Comparison of ENCODE assay signal across 4 cellular contexts in genomic region chr20:35457539-35457938, GRCh38. TPM values are rescaled to one million over a fixed set of nuclear protein-coding genes. Genes with fewer than 3 reads are reported as not detected.
"Had no signal": no experiment of that assay in that cellular context is flagged by ENCODE, and none has a peak within 500 bp of the region (broad histone marks: within the 10 kb centered on the region; RNA-seq: fewer than 3 reads in every experiment).

No MANE protein-coding gene starts in this region.

RNA-seq across cellular contexts. Expression of gene GDF5, which starts 19.5 kb away (rescaled TPM):
- total RNA-seq: left lobe of liver; naive thymus-derived CD8-positive, alpha-beta T cell; right lobe of liver; spleen had no signal
- polyA plus RNA-seq: naive thymus-derived CD8-positive, alpha-beta T cell had no signal
